Comparison of ENCODE assay signal across 1 cellular context in the genomic region with DNA sequence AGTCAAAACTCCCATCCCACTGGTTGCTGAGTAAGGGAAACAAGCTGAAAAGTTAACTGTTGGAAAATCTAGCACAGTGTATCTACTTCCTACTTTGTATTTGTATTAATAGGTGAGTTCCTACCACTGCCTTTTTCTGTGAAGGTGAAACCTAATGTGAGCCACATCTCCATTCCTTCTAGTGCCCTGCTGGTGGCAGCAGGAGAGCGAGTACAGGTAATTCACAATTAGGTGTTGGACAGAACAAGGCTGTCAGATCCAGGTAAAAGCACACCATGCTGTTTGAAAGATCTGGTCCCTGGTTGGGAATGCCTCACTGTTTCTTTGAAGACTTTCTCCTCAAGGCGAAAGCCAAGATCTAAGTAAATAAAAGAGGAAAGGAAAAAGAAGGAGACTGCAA.
TF ChIP-seq lines count a peak whose summit lies in the region.

No MANE protein-coding gene starts in this region.

TF ChIP-seq in HepG2, 621 proteins besides CTCF, POLR2A, EP300 and RAD21 (continued from another document):
- TF ChIP-seq, protein P1, sequence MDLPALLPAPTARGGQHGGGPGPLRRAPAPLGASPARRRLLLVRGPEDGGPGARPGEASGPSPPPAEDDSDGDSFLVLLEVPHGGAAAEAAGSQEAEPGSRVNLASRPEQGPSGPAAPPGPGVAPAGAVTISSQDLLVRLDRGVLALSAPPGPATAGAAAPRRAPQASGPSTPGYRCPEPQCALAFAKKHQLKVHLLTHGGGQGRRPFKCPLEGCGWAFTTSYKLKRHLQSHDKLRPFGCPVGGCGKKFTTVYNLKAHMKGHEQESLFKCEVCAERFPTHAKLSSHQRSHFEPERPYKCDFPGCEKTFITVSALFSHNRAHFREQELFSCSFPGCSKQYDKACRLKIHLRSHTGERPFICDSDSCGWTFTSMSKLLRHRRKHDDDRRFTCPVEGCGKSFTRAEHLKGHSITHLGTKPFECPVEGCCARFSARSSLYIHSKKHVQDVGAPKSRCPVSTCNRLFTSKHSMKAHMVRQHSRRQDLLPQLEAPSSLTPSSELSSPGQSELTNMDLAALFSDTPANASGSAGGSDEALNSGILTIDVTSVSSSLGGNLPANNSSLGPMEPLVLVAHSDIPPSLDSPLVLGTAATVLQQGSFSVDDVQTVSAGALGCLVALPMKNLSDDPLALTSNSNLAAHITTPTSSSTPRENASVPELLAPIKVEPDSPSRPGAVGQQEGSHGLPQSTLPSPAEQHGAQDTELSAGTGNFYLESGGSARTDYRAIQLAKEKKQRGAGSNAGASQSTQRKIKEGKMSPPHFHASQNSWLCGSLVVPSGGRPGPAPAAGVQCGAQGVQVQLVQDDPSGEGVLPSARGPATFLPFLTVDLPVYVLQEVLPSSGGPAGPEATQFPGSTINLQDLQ (CRISPR knock-in tag; IDR thresholded peaks at IDR 0.05) = no peak
- peak; percentile 42 to 69; a peak in 3 of 4 replicates for TF ChIP-seq MAFK (conservative IDR thresholded peaks at IDR 0.05 in 1 of 2, IDR thresholded peaks at IDR 0.05 in 1 of 2; ENCODE audit: low read length in 2 of 2)
- TF ChIP-seq RFXAP (CRISPR knock-in tag; IDR thresholded peaks at IDR 0.05; ENCODE audit: borderline replicate concordance) = no peak
- TF ChIP-seq MAFF (IDR thresholded peaks at IDR 0.05; ENCODE audit: low read depth, low read length) = 0 out of 2 replicates have a peak, but pooled peaks have one; percentile 27
- TF ChIP-seq KLF6 (CRISPR knock-in tag; IDR thresholded peaks at IDR 0.05) = no peak
- no peak for TF ChIP-seq TBX3 (IDR thresholded peaks at IDR 0.05; ENCODE audit: borderline replicate concordance)
- TF ChIP-seq ZNF792 (CRISPR knock-in tag; IDR thresholded peaks at IDR 0.05) = no peak
- TF ChIP-seq ZFP90 (CRISPR knock-in tag; IDR thresholded peaks at IDR 0.05; ENCODE audit: borderline replicate concordance) = no peak
- TF ChIP-seq, protein P2, sequence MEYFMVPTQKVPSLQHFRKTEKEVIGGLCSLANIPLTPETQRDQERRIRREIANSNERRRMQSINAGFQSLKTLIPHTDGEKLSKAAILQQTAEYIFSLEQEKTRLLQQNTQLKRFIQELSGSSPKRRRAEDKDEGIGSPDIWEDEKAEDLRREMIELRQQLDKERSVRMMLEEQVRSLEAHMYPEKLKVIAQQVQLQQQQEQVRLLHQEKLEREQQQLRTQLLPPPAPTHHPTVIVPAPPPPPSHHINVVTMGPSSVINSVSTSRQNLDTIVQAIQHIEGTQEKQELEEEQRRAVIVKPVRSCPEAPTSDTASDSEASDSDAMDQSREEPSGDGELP (IDR thresholded peaks at IDR 0.05; ENCODE audit: borderline replicate concordance, low read depth) = no peak
